17 cellular contexts compared by ENCODE assay signal in the genomic region with DNA sequence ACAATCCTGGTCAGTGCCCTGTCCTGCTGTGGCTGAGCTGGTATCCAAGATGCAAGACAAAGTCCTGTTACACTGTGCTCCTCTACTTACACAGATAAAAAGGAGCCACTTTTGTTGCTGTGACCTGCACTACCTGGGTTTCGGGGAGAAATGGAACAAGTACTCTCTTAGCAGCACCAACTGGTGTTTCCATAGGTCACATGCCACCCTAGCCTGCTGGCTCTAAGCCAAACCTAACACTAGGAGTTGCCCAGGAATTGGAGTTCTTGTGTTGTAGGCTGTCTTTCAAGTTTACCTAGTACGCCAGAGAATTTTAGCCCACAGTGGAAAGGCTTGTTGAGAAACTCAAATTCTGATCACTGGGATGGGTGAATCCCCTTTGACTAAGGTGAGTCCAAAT.
"Had no signal": no experiment of that assay in that cellular context is flagged by ENCODE, and none has a peak within 500 bp of the region (broad histone marks: within the 10 kb centered on the region; RNA-seq: fewer than 3 reads in every experiment).

No MANE protein-coding gene starts in this region.

- H3K9ac ChIP-seq: neural progenitor cell had no signal

- H3K27me3 ChIP-seq: foreskin keratinocyte, heart left ventricle, neural progenitor cell, ovary, sigmoid colon, testis had no signal

- H3K4me2 ChIP-seq: neural progenitor cell had no signal

- H3K36me3 ChIP-seq: heart left ventricle, neural progenitor cell, ovary, sigmoid colon had no signal

- H3K27ac ChIP-seq: foreskin keratinocyte, heart left ventricle, neural progenitor cell, ovary, sigmoid colon, testis had no signal

- H3K4me1 ChIP-seq: heart left ventricle, neural progenitor cell, sigmoid colon, testis had no signal

- DNase-seq: activated CD4-positive, alpha-beta T cell treated with anti-CD3 and anti-CD28 coated beads for 48 hours; activated CD8-positive, alpha-beta memory T cell treated with anti-CD3 and anti-CD28 coated beads, Interleukin-2, amount 50 U/mL, for 48 hours; activated CD8-positive, alpha-beta T cell treated with anti-CD3 and anti-CD28 coated beads, Interleukin-2, amount 10 ng/mL, durations not matched to agents 7 days and 5 days; activated naive CD4-positive, alpha-beta T cell; aorta; heart left ventricle; islet precursor cell; midbrain; ovary; sigmoid colon; stimulated activated CD4-positive, alpha-beta T cell treated with anti-CD3 and anti-CD28 coated beads, Interleukin-2, amount 100 ng/mL, for 48 hours; stimulated activated naive CD4-positive, alpha-beta T cell treated with Interleukin-2 at 50 U/mL for 16 hours; testis had no signal

- ATAC-seq: activated CD8-positive, alpha-beta T cell treated with anti-CD3 and anti-CD28 coated beads, Interleukin-2, amount 10 ng/mL, durations not matched to agents 7 days and 5 days; heart left ventricle had no signal

- H3K4me3 ChIP-seq: heart left ventricle, neural progenitor cell, ovary, sigmoid colon, testis had no signal

- H3K9me3 ChIP-seq: ovary, sigmoid colon, testis had no signal

- H2AFZ ChIP-seq: neural progenitor cell had no signal

- FAIRE-seq: endometrium, urothelium cell line had no signal
